Comparison of ENCODE assay signal across 13 cellular contexts in the genomic region with DNA sequence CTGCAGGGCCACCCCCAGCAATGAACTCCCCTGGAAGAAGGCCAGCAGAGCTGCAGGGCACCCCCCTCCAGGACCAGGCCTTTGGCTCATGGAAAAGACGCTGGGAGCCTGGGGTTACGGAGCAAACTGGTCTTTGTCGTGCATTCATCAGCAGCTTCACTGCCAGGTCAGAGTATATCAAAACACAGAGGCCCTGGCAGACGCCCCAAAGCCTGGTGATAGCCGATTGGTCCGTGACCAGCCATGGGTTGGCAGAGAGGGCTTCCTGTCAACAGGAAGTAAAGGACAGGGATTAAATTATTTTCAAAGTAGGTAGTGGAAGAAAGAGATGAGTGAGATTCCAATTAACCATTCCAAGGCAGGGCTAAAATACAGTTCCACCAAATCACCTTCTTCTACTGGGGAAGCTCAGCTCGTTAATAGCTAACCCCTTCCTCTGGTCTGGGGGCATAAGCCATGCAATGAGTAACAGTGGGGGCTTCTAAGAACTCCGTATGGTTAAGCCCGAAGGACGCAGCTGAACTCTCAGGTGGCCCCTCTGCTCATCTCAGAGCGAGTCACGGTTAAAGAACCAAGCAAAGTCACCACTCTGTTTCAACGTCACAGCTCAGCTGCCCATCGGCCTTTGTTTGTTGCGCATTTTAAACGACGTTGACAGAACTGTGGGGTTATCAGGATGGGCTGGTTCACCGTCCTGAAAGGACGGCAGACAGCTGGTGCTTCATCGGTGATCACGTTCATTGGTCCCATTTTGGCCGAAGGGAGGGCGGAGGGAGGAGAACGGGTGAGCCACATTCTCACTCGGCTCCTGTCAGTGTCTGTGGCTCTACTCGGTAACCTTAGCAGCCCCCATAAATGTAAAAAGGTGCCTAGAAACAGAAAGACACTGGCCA. TPM values are rescaled to one million over a fixed set of nuclear protein-coding genes. Genes with fewer than 3 reads are reported as not detected.
DNase-seq lines count a peak whose midpoint lies in the region; ATAC-seq and TF ChIP-seq lines count a peak whose summit lies in the region.
"Had no signal": no experiment of that assay in that cellular context is flagged by ENCODE, and none has a peak within 500 bp of the region (broad histone marks: within the 10 kb centered on the region; RNA-seq: fewer than 3 reads in every experiment).

No MANE protein-coding gene starts in this region.

- H3K27me3 Mint-ChIP-seq in glutamatergic neuron (ENCODE audit: unreplicated experiment) = no peaks in the 10 kb centered on the region
- H3K27me3 Mint-ChIP-seq: stimulated activated memory B cell treated with anti-CD40 and anti-IgM and Interleukin-4, amounts not matched to agents 10 μg/mL and 1 μg/mL and 100 μg/mL, for 72 hours had no signal

- peak overlapping the region; percentile 62 for H3K4me3 Mint-ChIP-seq in glutamatergic neuron (ENCODE audit: unreplicated experiment)
- H3K4me3 Mint-ChIP-seq: stimulated activated memory B cell treated with anti-CD40 and anti-IgM and Interleukin-4, amounts not matched to agents 10 μg/mL and 1 μg/mL and 100 μg/mL, for 72 hours had no signal

- 42% methylated on average over 26 of the region's 26 CpGs for WGBS in prostate gland

- ATAC-seq in HG03571 (IDR thresholded peaks at IDR 0.05; ENCODE audit: unreplicated experiment) (no peak), GM18502 (IDR thresholded peaks at IDR 0.05; ENCODE audit: poor library complexity, unreplicated experiment) (no peak), left colon (no peak)
- ATAC-seq: stimulated activated memory B cell treated with anti-CD40 and anti-IgM and Interleukin-4, amounts not matched to agents 10 μg/mL and 1 μg/mL and 100 μg/mL, for 72 hours had no signal

- peaks cover 28% of the 10 kb centered on the region for H3K4me1 Mint-ChIP-seq in glutamatergic neuron (ENCODE audit: low read depth, unreplicated experiment)

- intact Hi-C loops in prostate gland (cut with DNase I) = no loop called here
- intact Hi-C loops in left colon (cut with DNase I, micrococcal nuclease) = no loop called here

- no peak for TF ChIP-seq POLR2A in prostate gland (IDR thresholded peaks at IDR 0.05)

- H3K9me3 ChIP-seq in BE2C (no peaks in the 10 kb centered on the region), SK-N-MC (ENCODE audit: low read depth, low read length) (no peaks in the 10 kb centered on the region), prostate gland (no peaks in the 10 kb centered on the region)

- H3K36me3 ChIP-seq in BE2C = no peaks in the 10 kb centered on the region
- no peaks in the 10 kb centered on the region for H3K36me3 ChIP-seq in SK-N-MC (ENCODE audit: insufficient read depth, low read length)
- no peaks in the 10 kb centered on the region for H3K36me3 ChIP-seq in prostate gland

- DNase-seq in BE2C (peak; percentile 26), SK-N-MC (ENCODE audit: low read depth, low spot score) (no peak), glutamatergic neuron (no peak), prostate gland (ENCODE audit: low spot score) (peak; percentile 48), germinal center (ENCODE audit: low spot score) (no peak), left colon (no peak)
- DNase-seq: activated CD4-positive, alpha-beta T cell treated with anti-CD3 and anti-CD28 coated beads for 4 hours; activated gamma-delta T cell treated with Interleukin-2 at 50 U/mL for 16 hours; hippocampal formation; NCI-H1105 had no signal

- no peaks in the 10 kb centered on the region for H3K27me3 ChIP-seq in BE2C
- no peaks in the 10 kb centered on the region for H3K27me3 ChIP-seq in prostate gland (replicated peaks; ENCODE audit: insufficient read depth)

- H3K27ac ChIP-seq in SK-N-MC = peak overlapping the region; percentile 74
- H3K27ac ChIP-seq in prostate gland = peak overlapping the region; percentile 54 to 62

- H3K9ac ChIP-seq in SK-N-MC (ENCODE audit: insufficient read length) = peak overlapping the region; percentile 42

- TF ChIP-seq CTCF in BE2C (IDR thresholded peaks at IDR 0.05; ENCODE audit: low read depth, low read length) = no peak
- TF ChIP-seq CTCF in glutamatergic neuron (IDR thresholded peaks at IDR 0.05; ENCODE audit: partially characterized antibody, unreplicated experiment) = no peak
- TF ChIP-seq CTCF in prostate gland (IDR thresholded peaks at IDR 0.05) = no peak

- no peak overlapping the region for H3K4me3 ChIP-seq in BE2C (ENCODE audit: low read depth, low read length)
- H3K4me3 ChIP-seq in SK-N-MC = peak overlapping the region; percentile 29
- H3K4me3 ChIP-seq in prostate gland = no peak overlapping the region

- H3K4me1 ChIP-seq in BE2C (peaks cover 5% of the 10 kb centered on the region; the same call in 1 of the 2 replicates), prostate gland (replicated peaks) (peaks cover 14% of the 10 kb centered on the region)

- peaks cover 3% of the 10 kb centered on the region for H3K9me3 Mint-ChIP-seq in glutamatergic neuron (ENCODE audit: unreplicated experiment)
- H3K9me3 Mint-ChIP-seq: stimulated activated memory B cell treated with anti-CD40 and anti-IgM and Interleukin-4, amounts not matched to agents 10 μg/mL and 1 μg/mL and 100 μg/mL, for 72 hours had no signal

- H3K36me3 Mint-ChIP-seq in glutamatergic neuron (ENCODE audit: unreplicated experiment) = no peaks in the 10 kb centered on the region
- H3K36me3 Mint-ChIP-seq: stimulated activated memory B cell treated with anti-CD40 and anti-IgM and Interleukin-4, amounts not matched to agents 10 μg/mL and 1 μg/mL and 100 μg/mL, for 72 hours had no signal

- H3K27ac Mint-ChIP-seq in glutamatergic neuron (ENCODE audit: unreplicated experiment) = peak overlapping the region; percentile 46

RNA-seq across cellular contexts. Expression of gene PRKAG2, which starts 8.8 kb away (rescaled TPM):
- polyA plus RNA-seq in BE2C (2012; ENCODE audit: insufficient read depth, insufficient read length, low read depth) = 2.4 TPM
- total RNA-seq in glutamatergic neuron (ENCODE audit: unreplicated experiment) (24.7 TPM), prostate gland (10 to 100 TPM; 31.6 to 38.1 TPM), left colon (10 to 100 TPM; 46.1 to 54.6 TPM)

Comparison
In these comparisons a context has a peak if more than half of its experiments do, and no peak if none do; other contexts are left out.
1. DNase-seq: peak in BE2C (single experiment) and prostate gland (single experiment); none in SK-N-MC (single experiment), glutamatergic neuron (single experiment), germinal center (single experiment) and left colon (0 of 2).